ENCODE assay signal across 30 cellular contexts in the genomic region with DNA sequence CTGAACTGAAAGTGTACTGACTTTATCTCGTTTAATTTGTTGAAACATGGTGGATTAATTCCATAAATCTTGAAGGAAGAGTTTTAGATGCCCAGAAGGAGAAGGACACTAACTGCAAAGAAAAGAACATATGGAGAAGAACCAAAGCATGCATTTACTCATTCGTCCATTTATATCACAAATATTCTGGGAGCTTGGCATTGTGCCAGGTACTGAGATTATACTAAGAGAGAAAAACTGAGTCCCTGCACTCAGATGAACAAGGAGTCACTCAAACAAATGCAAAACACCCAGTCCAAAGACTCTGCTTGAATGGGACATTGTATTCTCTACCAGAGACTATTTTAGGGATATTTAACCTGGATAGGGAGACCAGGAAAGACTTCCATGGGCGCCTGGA.
"Had no signal": no experiment of that assay in that cellular context is flagged by ENCODE, and none has a peak within 500 bp of the region (broad histone marks: within the 10 kb centered on the region; RNA-seq: fewer than 3 reads in every experiment).

No MANE protein-coding gene starts in this region.

- H3K36me3 ChIP-seq: neural progenitor cell, ovary, spleen, thoracic aorta, thyroid gland, tibial nerve, upper lobe of left lung, vagina had no signal

- H3K27me3 ChIP-seq: neural progenitor cell, ovary, spleen, thyroid gland, tibial nerve, upper lobe of left lung, vagina had no signal

- H3K4me3 Mint-ChIP-seq: naive thymus-derived CD8-positive, alpha-beta T cell; natural killer cell treated with Interleukin-12 subunit alpha and Interleukin-12 subunit beta and Interleukin-15 and Interleukin-18, amount 100 ng/mL, for 72 hours; neural progenitor cell; stimulated activated memory B cell treated with anti-CD40 and anti-IgM and Interleukin-4, amounts not matched to agents 10 μg/mL and 1 μg/mL and 100 μg/mL, for 72 hours; stimulated activated naive CD8-positive, alpha-beta T cell treated with anti-CD3 and anti-CD28 coated beads, Interleukin-15, amount 100 ng/mL, for 72 hours had no signal

- DNase-seq: naive thymus-derived CD8-positive, alpha-beta T cell; occipital lobe; ovary; posterior cingulate gyrus; psoas muscle; right cardiac atrium; spleen; stimulated activated CD4-positive, alpha-beta T cell treated with anti-CD3 and anti-CD28 coated beads, Interleukin-12 subunit alpha, Interleukin-12 subunit beta, amount 100 ng/mL, for 4 hours; stimulated activated CD4-positive, alpha-beta T cell treated with anti-CD3 and anti-CD28 coated beads, Interleukin-1b, Interleukin-23, amount 100 ng/mL, for 48 hours; stimulated activated CD4-positive, alpha-beta T cell treated with anti-CD3 and anti-CD28 coated beads, Interleukin-4, amount 100 ng/mL, for 1 hour; stimulated activated CD4-positive, alpha-beta T cell treated with anti-CD3 and anti-CD28 coated beads, Interleukin-4, amount 100 ng/mL, for 4 hours; stimulated activated CD8-positive, alpha-beta memory T cell treated with anti-CD3 and anti-CD28 coated beads, Interleukin-4, amount 100 ng/mL, for 48 hours; stimulated activated naive CD4-positive, alpha-beta T cell; stimulated activated naive CD8-positive, alpha-beta T cell treated with anti-CD3 and anti-CD28 coated beads, Interleukin-15, amount 100 ng/mL, for 72 hours; stimulated activated naive CD8-positive, alpha-beta T cell treated with anti-CD3 and anti-CD28 coated beads, Interleukin-15, Interleukin-2, amounts not matched to agents 100 U/mL and 50 U/mL, for 24 hours; substantia nigra; thyroid gland; upper lobe of left lung had no signal

- H3K79me2 ChIP-seq: parathyroid adenoma had no signal

- H3K4me1 Mint-ChIP-seq: neural progenitor cell; stimulated activated memory B cell treated with anti-CD40 and anti-IgM and Interleukin-4, amounts not matched to agents 10 μg/mL and 1 μg/mL and 100 μg/mL, for 72 hours; stimulated activated naive CD8-positive, alpha-beta T cell treated with anti-CD3 and anti-CD28 coated beads, Interleukin-15, amount 100 ng/mL, for 72 hours had no signal

- H3K4me3 ChIP-seq: neural progenitor cell, ovary, psoas muscle, skin epidermis, smooth muscle cell, spleen, thoracic aorta, thyroid gland, tibial nerve, upper lobe of left lung, vagina had no signal

- H3K27me3 Mint-ChIP-seq: stimulated activated memory B cell treated with anti-CD40 and anti-IgM and Interleukin-4, amounts not matched to agents 10 μg/mL and 1 μg/mL and 100 μg/mL, for 72 hours had no signal

- FAIRE-seq: urothelium cell line had no signal

- H3K4me2 ChIP-seq: neural progenitor cell, smooth muscle cell had no signal

- ATAC-seq: naive thymus-derived CD8-positive, alpha-beta T cell; natural killer cell treated with Interleukin-12 subunit alpha and Interleukin-12 subunit beta and Interleukin-15 and Interleukin-18, amount 100 ng/mL, for 72 hours; psoas muscle; right cardiac atrium; sciatic nerve; stimulated activated memory B cell treated with anti-CD40 and anti-IgM and Interleukin-4, amounts not matched to agents 10 μg/mL and 1 μg/mL and 100 μg/mL, for 72 hours; stimulated activated naive CD8-positive, alpha-beta T cell treated with anti-CD3 and anti-CD28 coated beads, Interleukin-15, amount 100 ng/mL, for 72 hours; stimulated activated naive CD8-positive, alpha-beta T cell treated with anti-CD3 and anti-CD28 coated beads, Interleukin-15, Interleukin-2, amounts not matched to agents 100 U/mL and 50 U/mL, for 24 hours had no signal

- H3K9me3 Mint-ChIP-seq: natural killer cell treated with Interleukin-12 subunit alpha and Interleukin-12 subunit beta and Interleukin-15 and Interleukin-18, amount 100 ng/mL, for 72 hours; neural progenitor cell; stimulated activated naive CD8-positive, alpha-beta T cell treated with anti-CD3 and anti-CD28 coated beads, Interleukin-15, amount 100 ng/mL, for 72 hours had no signal

- H3K4me1 ChIP-seq: neural progenitor cell, parathyroid adenoma, psoas muscle, spleen, thyroid gland, tibial nerve, upper lobe of left lung had no signal

- H2AFZ ChIP-seq: neural progenitor cell, parathyroid adenoma had no signal

- H3K36me3 Mint-ChIP-seq: naive thymus-derived CD8-positive, alpha-beta T cell; natural killer cell treated with Interleukin-12 subunit alpha and Interleukin-12 subunit beta and Interleukin-15 and Interleukin-18, amount 100 ng/mL, for 72 hours; neural progenitor cell; stimulated activated memory B cell treated with anti-CD40 and anti-IgM and Interleukin-4, amounts not matched to agents 10 μg/mL and 1 μg/mL and 100 μg/mL, for 72 hours had no signal

- H3K27ac Mint-ChIP-seq: naive thymus-derived CD8-positive, alpha-beta T cell; natural killer cell treated with Interleukin-12 subunit alpha and Interleukin-12 subunit beta and Interleukin-15 and Interleukin-18, amount 100 ng/mL, for 72 hours; neural progenitor cell; progenitor cell of endocrine pancreas; stimulated activated memory B cell treated with anti-CD40 and anti-IgM and Interleukin-4, amounts not matched to agents 10 μg/mL and 1 μg/mL and 100 μg/mL, for 72 hours; stimulated activated naive CD8-positive, alpha-beta T cell treated with anti-CD3 and anti-CD28 coated beads, Interleukin-15, amount 100 ng/mL, for 72 hours had no signal

- H3K9me3 ChIP-seq: ovary, psoas muscle, spleen, thoracic aorta, thyroid gland, tibial nerve, upper lobe of left lung, vagina had no signal

- H3K9ac ChIP-seq: neural progenitor cell, parathyroid adenoma had no signal

- H3K27ac ChIP-seq: neural progenitor cell, ovary, parathyroid adenoma, psoas muscle, skin epidermis, spleen, thoracic aorta, thyroid gland, tibial nerve, upper lobe of left lung, vagina had no signal
